In the genomic region with DNA sequence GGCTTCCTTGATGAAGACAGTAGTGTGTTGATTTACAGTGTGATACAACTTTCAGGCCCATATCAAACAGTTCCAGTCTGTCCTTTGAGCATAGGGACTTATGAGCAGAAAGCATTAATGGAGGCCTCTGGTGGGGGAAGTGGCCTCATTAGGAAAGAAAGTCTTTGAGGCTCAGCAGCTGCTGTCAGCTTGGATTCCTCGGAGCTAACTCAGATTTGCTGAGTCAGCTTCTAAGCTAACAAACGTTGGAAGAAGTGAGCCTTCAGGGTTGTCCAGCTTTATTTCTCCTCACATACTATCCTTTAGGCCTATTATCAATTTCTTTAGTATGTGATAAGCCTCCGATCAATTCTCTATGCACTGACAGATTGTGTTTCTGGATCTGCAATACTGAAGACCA, we compare ENCODE assay signal across 1 cellular context.
TF ChIP-seq lines count a peak whose summit lies in the region.

No MANE protein-coding gene starts in this region.

TF ChIP-seq in K562, 482 proteins besides CTCF, POLR2A, EP300 and RAD21 (continued from another document):
- TF ChIP-seq MTA3 (IDR thresholded peaks at IDR 0.05; ENCODE audit: borderline replicate concordance) (no peak), ZBTB43 (CRISPR knock-in tag; IDR thresholded peaks at IDR 0.05) (no peak), RBM39 (optimal IDR thresholded peaks at IDR 0.05; ENCODE audit: low read depth, low read length) (no peak), CREB3 (tag; conservative IDR thresholded peaks at IDR 0.05; ENCODE audit: low read depth) (no peak), NCOA4 (IDR thresholded peaks at IDR 0.05; ENCODE audit: partially characterized antibody) (no peak), FOXJ3 (CRISPR knock-in tag; IDR thresholded peaks at IDR 0.05) (no peak), ZNF134 (CRISPR knock-in tag; conservative IDR thresholded peaks at IDR 0.05) (no peak), PHF8 (IDR thresholded peaks at IDR 0.05; ENCODE audit: borderline replicate concordance, low read length) (no peak), GATAD2A (IDR thresholded peaks at IDR 0.05) (no peak), PHTF2 (CRISPR knock-in tag; IDR thresholded peaks at IDR 0.05) (no peak), YY1 (IDR thresholded peaks at IDR 0.05; ENCODE audit: borderline replicate concordance in 1 of 3, control insufficient read depth in 1 of 3, extremely low read depth in 1 of 3, insufficient read depth in 3 of 3, insufficient read length in 1 of 3, insufficient replicate concordance in 2 of 3, low read depth in 1 of 3, low read length in 2 of 3) (no peak), TRIM28 (IDR thresholded peaks at IDR 0.05) (no peak), ZNF140 (CRISPR knock-in tag; IDR thresholded peaks at IDR 0.05) (no peak), ZFP1 (CRISPR knock-in tag; IDR thresholded peaks at IDR 0.05) (no peak), MAFG (tag; conservative IDR thresholded peaks at IDR 0.05) (peak; percentile 96), ZNF57 (CRISPR knock-in tag; IDR thresholded peaks at IDR 0.05) (no peak), SMARCA5 (IDR thresholded peaks at IDR 0.05) (no peak), THRA (IDR thresholded peaks at IDR 0.05) (no peak), RBM25 (IDR thresholded peaks at IDR 0.05; ENCODE audit: low read depth, low read length, severe bottlenecking) (no peak), ZNF174 (CRISPR knock-in tag; IDR thresholded peaks at IDR 0.05) (no peak), ZFPM2 (CRISPR knock-in tag; IDR thresholded peaks at IDR 0.05) (no peak), BACH1 (tag; IDR thresholded peaks at IDR 0.05) (peak; percentile 58; the same call in 1 of the 2 replicates), HDGF (IDR thresholded peaks at IDR 0.05) (no peak), XRCC3 (IDR thresholded peaks at IDR 0.05) (no peak), ZNF124 (CRISPR knock-in tag; IDR thresholded peaks at IDR 0.05) (no peak), PHF20 (IDR thresholded peaks at IDR 0.05; ENCODE audit: partially characterized antibody) (no peak), NCOR1 (IDR thresholded peaks at IDR 0.05) (no peak), BCL6 (CRISPR knock-in tag; IDR thresholded peaks at IDR 0.05) (no peak), RFX7 (CRISPR knock-in tag; IDR thresholded peaks at IDR 0.05) (no peak)
- TF ChIP-seq, protein P1, sequence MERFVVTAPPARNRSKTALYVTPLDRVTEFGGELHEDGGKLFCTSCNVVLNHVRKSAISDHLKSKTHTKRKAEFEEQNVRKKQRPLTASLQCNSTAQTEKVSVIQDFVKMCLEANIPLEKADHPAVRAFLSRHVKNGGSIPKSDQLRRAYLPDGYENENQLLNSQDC (CRISPR knock-in tag; IDR thresholded peaks at IDR 0.05) = no peak
- TF ChIP-seq, protein P2, sequence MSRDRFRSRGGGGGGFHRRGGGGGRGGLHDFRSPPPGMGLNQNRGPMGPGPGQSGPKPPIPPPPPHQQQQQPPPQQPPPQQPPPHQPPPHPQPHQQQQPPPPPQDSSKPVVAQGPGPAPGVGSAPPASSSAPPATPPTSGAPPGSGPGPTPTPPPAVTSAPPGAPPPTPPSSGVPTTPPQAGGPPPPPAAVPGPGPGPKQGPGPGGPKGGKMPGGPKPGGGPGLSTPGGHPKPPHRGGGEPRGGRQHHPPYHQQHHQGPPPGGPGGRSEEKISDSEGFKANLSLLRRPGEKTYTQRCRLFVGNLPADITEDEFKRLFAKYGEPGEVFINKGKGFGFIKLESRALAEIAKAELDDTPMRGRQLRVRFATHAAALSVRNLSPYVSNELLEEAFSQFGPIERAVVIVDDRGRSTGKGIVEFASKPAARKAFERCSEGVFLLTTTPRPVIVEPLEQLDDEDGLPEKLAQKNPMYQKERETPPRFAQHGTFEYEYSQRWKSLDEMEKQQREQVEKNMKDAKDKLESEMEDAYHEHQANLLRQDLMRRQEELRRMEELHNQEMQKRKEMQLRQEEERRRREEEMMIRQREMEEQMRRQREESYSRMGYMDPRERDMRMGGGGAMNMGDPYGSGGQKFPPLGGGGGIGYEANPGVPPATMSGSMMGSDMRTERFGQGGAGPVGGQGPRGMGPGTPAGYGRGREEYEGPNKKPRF (IDR thresholded peaks at IDR 0.05; ENCODE audit: low read depth, low read length) = no peak
- TF ChIP-seq, protein P3, sequence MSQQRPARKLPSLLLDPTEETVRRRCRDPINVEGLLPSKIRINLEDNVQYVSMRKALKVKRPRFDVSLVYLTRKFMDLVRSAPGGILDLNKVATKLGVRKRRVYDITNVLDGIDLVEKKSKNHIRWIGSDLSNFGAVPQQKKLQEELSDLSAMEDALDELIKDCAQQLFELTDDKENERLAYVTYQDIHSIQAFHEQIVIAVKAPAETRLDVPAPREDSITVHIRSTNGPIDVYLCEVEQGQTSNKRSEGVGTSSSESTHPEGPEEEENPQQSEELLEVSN (IDR thresholded peaks at IDR 0.05; ENCODE audit: borderline replicate concordance in 1 of 2, extremely low read depth in 1 of 2, insufficient read depth in 1 of 2, insufficient read length in 1 of 2, low read depth in 1 of 2, low read length in 1 of 2, poor library complexity in 1 of 2, severe bottlenecking in 1 of 2) = no peak
- TF ChIP-seq, protein P4, sequence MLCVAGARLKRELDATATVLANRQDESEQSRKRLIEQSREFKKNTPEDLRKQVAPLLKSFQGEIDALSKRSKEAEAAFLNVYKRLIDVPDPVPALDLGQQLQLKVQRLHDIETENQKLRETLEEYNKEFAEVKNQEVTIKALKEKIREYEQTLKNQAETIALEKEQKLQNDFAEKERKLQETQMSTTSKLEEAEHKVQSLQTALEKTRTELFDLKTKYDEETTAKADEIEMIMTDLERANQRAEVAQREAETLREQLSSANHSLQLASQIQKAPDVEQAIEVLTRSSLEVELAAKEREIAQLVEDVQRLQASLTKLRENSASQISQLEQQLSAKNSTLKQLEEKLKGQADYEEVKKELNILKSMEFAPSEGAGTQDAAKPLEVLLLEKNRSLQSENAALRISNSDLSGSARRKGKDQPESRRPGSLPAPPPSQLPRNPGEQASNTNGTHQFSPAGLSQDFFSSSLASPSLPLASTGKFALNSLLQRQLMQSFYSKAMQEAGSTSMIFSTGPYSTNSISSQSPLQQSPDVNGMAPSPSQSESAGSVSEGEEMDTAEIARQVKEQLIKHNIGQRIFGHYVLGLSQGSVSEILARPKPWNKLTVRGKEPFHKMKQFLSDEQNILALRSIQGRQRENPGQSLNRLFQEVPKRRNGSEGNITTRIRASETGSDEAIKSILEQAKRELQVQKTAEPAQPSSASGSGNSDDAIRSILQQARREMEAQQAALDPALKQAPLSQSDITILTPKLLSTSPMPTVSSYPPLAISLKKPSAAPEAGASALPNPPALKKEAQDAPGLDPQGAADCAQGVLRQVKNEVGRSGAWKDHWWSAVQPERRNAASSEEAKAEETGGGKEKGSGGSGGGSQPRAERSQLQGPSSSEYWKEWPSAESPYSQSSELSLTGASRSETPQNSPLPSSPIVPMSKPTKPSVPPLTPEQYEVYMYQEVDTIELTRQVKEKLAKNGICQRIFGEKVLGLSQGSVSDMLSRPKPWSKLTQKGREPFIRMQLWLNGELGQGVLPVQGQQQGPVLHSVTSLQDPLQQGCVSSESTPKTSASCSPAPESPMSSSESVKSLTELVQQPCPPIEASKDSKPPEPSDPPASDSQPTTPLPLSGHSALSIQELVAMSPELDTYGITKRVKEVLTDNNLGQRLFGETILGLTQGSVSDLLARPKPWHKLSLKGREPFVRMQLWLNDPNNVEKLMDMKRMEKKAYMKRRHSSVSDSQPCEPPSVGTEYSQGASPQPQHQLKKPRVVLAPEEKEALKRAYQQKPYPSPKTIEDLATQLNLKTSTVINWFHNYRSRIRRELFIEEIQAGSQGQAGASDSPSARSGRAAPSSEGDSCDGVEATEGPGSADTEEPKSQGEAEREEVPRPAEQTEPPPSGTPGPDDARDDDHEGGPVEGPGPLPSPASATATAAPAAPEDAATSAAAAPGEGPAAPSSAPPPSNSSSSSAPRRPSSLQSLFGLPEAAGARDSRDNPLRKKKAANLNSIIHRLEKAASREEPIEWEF (CRISPR knock-in tag; IDR thresholded peaks at IDR 0.05) = no peak
- TF ChIP-seq, protein P5, sequence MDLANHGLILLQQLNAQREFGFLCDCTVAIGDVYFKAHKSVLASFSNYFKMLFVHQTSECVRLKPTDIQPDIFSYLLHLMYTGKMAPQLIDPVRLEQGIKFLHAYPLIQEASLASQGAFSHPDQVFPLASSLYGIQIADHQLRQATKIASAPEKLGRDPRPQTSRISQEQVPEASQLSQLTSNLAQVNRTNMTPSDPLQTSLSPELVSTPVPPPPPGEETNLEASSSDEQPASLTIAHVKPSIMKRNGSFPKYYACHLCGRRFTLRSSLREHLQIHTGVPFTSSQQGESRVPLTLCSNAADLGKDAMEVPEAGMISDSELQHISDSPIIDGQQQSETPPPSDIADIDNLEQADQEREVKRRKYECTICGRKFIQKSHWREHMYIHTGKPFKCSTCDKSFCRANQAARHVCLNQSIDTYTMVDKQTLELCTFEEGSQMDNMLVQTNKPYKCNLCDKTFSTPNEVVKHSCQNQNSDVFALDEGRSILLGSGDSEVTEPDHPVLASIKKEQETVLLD (IDR thresholded peaks at IDR 0.05) = no peak
